Comparison of ENCODE assay signal across 8 cellular contexts in the genomic region with DNA sequence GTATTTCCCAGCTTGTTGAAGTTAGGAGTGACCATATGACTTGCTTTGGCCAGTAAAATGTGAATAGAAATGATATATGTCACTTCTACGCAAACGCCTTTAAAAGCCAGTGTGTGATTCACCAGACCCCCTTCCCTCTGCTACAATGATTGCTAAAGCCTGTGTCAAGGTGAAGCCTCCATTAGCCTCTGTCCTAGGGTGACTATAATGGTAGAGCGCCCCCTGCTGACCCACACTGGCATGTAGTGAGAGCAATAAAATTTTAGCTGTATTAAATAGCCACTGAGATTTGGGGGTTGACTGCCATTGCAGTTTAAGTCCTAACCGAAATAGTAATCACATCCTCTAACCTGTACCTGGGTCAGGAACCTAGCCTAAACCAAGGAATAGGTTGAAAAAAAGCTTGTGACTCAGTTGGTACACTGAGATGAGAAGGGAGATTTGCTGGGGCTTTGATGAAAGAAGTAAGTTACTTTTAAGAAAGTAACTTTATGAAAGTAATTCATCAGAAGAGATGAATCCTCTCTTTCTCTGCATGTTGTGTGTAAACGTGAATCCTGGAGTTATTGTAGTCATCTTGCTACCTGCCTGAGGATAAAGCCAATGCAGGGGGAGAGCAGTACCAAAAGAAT. TPM values are rescaled to one million over a fixed set of nuclear protein-coding genes. Genes with fewer than 3 reads are reported as not detected.
DNase-seq lines count a peak whose midpoint lies in the region; ATAC-seq and TF ChIP-seq lines count a peak whose summit lies in the region.

No MANE protein-coding gene starts in this region.

- no peaks in the 10 kb centered on the region for H3K4me1 Mint-ChIP-seq in Calu3 (ENCODE audit: low read depth, unreplicated experiment)

- no peak overlapping the region for H3K4me3 ChIP-seq in OCI-LY1 (ENCODE audit: low read depth, low read length, poor library complexity, severe bottlenecking)

- ATAC-seq in GM19468 (IDR thresholded peaks at IDR 0.05; ENCODE audit: extremely low read depth, unreplicated experiment) (peak; percentile 86), HG03571 (IDR thresholded peaks at IDR 0.05; ENCODE audit: unreplicated experiment) (peak; percentile 91)

- no peaks in the 10 kb centered on the region for H3K27me3 Mint-ChIP-seq in Calu3 (ENCODE audit: unreplicated experiment)

- H3K9ac ChIP-seq in OCI-LY1 (ENCODE audit: low read length) = no peak overlapping the region

- H3K9me3 ChIP-seq in OCI-LY1 (ENCODE audit: low read length) = no peaks in the 10 kb centered on the region

- H3K27ac ChIP-seq in OCI-LY1 (ENCODE audit: low read depth, low read length, poor library complexity, severe bottlenecking) = no peak overlapping the region

- no peak overlapping the region for H3K4me2 ChIP-seq in OCI-LY1 (ENCODE audit: low read length)

- H3K4me1 ChIP-seq in OCI-LY1 (ENCODE audit: insufficient read depth, low read length, severe bottlenecking) = no peaks in the 10 kb centered on the region

- intact Hi-C loops in Calu3 (cut with micrococcal nuclease; ENCODE audit: unreplicated experiment) = loop anchor here (1.0 to 5.0 kb wide), 4 partner anchors 113 to 553 kb away; a partner anchor contains a TSS

- DNase-seq in Calu3 (peak; percentile 86), activated T-cell treated with anti-CD3 and anti-CD28 coated beads for 4 hours (peak; percentile 74), fibroblast of peridontal ligament (ENCODE audit: extremely low read depth) (peak; percentile 85), non-pigmented ciliary epithelial cell (ENCODE audit: low read depth) (peak; percentile 36), superior temporal gyrus (ENCODE audit: extremely low spot score) (peak; percentile 86)

- H3K27ac Mint-ChIP-seq in Calu3 (ENCODE audit: unreplicated experiment) = no peak overlapping the region

- no peaks in the 10 kb centered on the region for H3K36me3 Mint-ChIP-seq in Calu3 (ENCODE audit: insufficient read depth, unreplicated experiment)

- no TSS peak for BruUV-seq in Calu3 (replicated peaks; lab: Mats Ljungman, UMichigan)

- no peaks in the 10 kb centered on the region for H3F3A ChIP-seq in OCI-LY1 (ENCODE audit: insufficient read depth, low read length)

- CTCF ChIA-PET in Calu3 (lab: Charles Lee) = interaction anchor here (0.6 to 1.5 kb wide), 12 partner anchors 18 to 1905 kb away, joined by 3 to 10 read pairs (median 4); a partner anchor contains a TSS

- H3K9me2 ChIP-seq in OCI-LY1 (ENCODE audit: low read depth, low read length) = no peaks in the 10 kb centered on the region

- no peaks in the 10 kb centered on the region for H3K79me2 ChIP-seq in OCI-LY1 (ENCODE audit: insufficient read depth, low read length)

- no peaks in the 10 kb centered on the region for H3K27me3 ChIP-seq in OCI-LY1 (ENCODE audit: insufficient read depth, low read length)

- TF ChIP-seq CTCF in Calu3 (IDR thresholded peaks at IDR 0.05; ENCODE audit: unreplicated experiment) (peak; percentile 76), OCI-LY1 (IDR thresholded peaks at IDR 0.05; ENCODE audit: low read length) (peak; percentile 85)

- no peak overlapping the region for H2AFZ ChIP-seq in OCI-LY1 (ENCODE audit: low read length)

- H3K36me3 ChIP-seq in OCI-LY1 (ENCODE audit: insufficient read depth, low read length) = no peaks in the 10 kb centered on the region

- no peaks in the 10 kb centered on the region for H4K20me1 ChIP-seq in OCI-LY1 (ENCODE audit: insufficient read depth, low read length)

- no peak overlapping the region for H3K4me3 Mint-ChIP-seq in Calu3 (ENCODE audit: low read depth, unreplicated experiment)

- H3K9me3 Mint-ChIP-seq in Calu3 (ENCODE audit: low read depth, unreplicated experiment) = no peaks in the 10 kb centered on the region

RNA-seq across cellular contexts. Expression of a gene that starts 52.6 kb away (rescaled TPM):
- 22.9 and 26.1 TPM in 2 replicates for total RNA-seq in Calu3 (2022)

RNA-seq across cellular contexts. Expression of a gene that starts 52.8 kb away (rescaled TPM):
- 14.6 and 16.9 TPM in 2 replicates for total RNA-seq in Calu3 (2022)

Comparison
In these comparisons a context has a peak if more than half of its experiments do, and no peak if none do; other contexts are left out.
1. DNase-seq: peak in every context shown above with its lines; median percentile 86 in Calu3; 86 in superior temporal gyrus; 85 in fibroblast of peridontal ligament; 74 in activated T-cell treated with anti-CD3 and anti-CD28 coated beads for 4 hours; 36 in non-pigmented ciliary epithelial cell.